Comparison of ENCODE assay signal across 16 cellular contexts in the genomic region with DNA sequence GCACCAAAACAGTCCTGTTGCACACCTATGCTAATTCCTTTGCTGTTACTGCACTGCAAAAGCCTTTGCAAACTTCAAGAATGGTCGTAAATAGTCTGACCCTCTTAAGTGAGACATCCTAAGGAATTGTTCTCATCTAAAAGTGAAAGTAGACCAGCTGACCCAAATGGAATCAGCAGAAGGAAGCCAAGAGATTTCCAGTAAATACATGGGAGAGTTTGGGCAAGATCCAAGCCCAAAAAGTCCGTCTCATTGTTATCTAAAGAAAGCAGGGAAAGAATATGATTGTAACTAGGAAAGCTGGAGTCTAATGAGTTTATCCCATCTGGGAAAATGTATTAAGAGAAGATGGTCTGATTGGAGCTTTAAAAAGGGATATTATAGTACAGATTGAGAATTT. TPM values are rescaled to one million over a fixed set of nuclear protein-coding genes. Genes with fewer than 3 reads are reported as not detected.
DNase-seq lines count a peak whose midpoint lies in the region; TF ChIP-seq lines count a peak whose summit lies in the region.
"Had no signal": no experiment of that assay in that cellular context is flagged by ENCODE, and none has a peak within 500 bp of the region (broad histone marks: within the 10 kb centered on the region; RNA-seq: fewer than 3 reads in every experiment).

No MANE protein-coding gene starts in this region.

- H3K4me1 ChIP-seq in ACC112 (ENCODE audit: control insufficient read depth, insufficient read depth, low read length, unreplicated experiment) (peaks cover 25% of the 10 kb centered on the region), SJSA1 (replicated peaks) (peaks cover 59% of the 10 kb centered on the region), osteoblast (ENCODE audit: insufficient read depth, low read length) (peaks cover 43% of the 10 kb centered on the region)
- H3K4me1 ChIP-seq: prostate gland had no signal

- H2AFZ ChIP-seq in ACC112 (ENCODE audit: low read length, unreplicated experiment) (peak overlapping the region; percentile 95), osteoblast (ENCODE audit: low read length) (peak overlapping the region; percentile 58)
- H2AFZ ChIP-seq: hepatocyte had no signal

- no peak for TF ChIP-seq CTCF in osteoblast (IDR thresholded peaks at IDR 0.05; ENCODE audit: extremely low read depth, low read depth, low read length)

- no peaks in the 10 kb centered on the region for H3K27me3 ChIP-seq in ACC112 (ENCODE audit: insufficient read depth, low read length)
- H3K27me3 ChIP-seq in SJSA1 (replicated peaks) = no peaks in the 10 kb centered on the region
- H3K27me3 ChIP-seq in osteoblast (ENCODE audit: insufficient read depth, low read length) = no peaks in the 10 kb centered on the region
- H3K27me3 ChIP-seq: dorsolateral prefrontal cortex, hepatocyte, thyroid gland had no signal

- H3K27ac ChIP-seq in ACC112 (ENCODE audit: low read depth, low read length) (0 out of 2 replicates have a peak overlapping the region, but pooled peaks have one; percentile 1), SJSA1 (peak overlapping the region; percentile 32), osteoblast (ENCODE audit: low read depth, low read length) (peak overlapping the region; percentile 81)
- H3K27ac ChIP-seq: A549, dorsolateral prefrontal cortex, hepatocyte, prostate gland, thyroid gland had no signal

- H4K20me1 ChIP-seq in osteoblast (ENCODE audit: insufficient read depth, low read length) = no peaks in the 10 kb centered on the region

- peak overlapping the region; percentile 75 for H3K4me2 ChIP-seq in osteoblast (ENCODE audit: insufficient read depth, low read length)
- H3K4me2 ChIP-seq: A549, hepatocyte had no signal

- H3K9me3 ChIP-seq in SJSA1 (replicated peaks) = no peaks in the 10 kb centered on the region
- no peaks in the 10 kb centered on the region for H3K9me3 ChIP-seq in osteoblast (ENCODE audit: low read depth, low read length)
- H3K9me3 ChIP-seq: A549, prostate gland, thyroid gland had no signal

- in situ Hi-C loops in ACHN (cut with HindIII; ENCODE audit: low pct_ligation_motif_present, low pct_unique_long_range_greater_than_20kb, low sequenced_read_pairs) = no loop called here

- peak overlapping the region; percentile 65 for H3K4me3 ChIP-seq in ACC112 (ENCODE audit: low read depth, low read length)
- H3K4me3 ChIP-seq in SJSA1 = no peak overlapping the region
- peak overlapping the region; percentile 44 for H3K4me3 ChIP-seq in osteoblast (ENCODE audit: insufficient read depth, low read length)
- H3K4me3 ChIP-seq: A549, dorsolateral prefrontal cortex, hepatocyte, prostate gland, thyroid gland had no signal

- peak in 1 of 2 experiments; percentile 51 for DNase-seq in SJSA1 (ENCODE audit: low read depth in 1 of 2, low spot score in 2 of 2)
- peak; percentile 92 for DNase-seq in fibroblast of peridontal ligament (ENCODE audit: extremely low read depth)
- peak; percentile 62 for DNase-seq in osteoblast (ENCODE audit: insufficient read length, low spot score, missing footprints)
- DNase-seq in activated T-cell treated with anti-CD3 and anti-CD28 coated beads, Interleukin-2, amount 50 U/mL, for 48 hours = no peak
- DNase-seq in ureter (ENCODE audit: low spot score) = no peak
- DNase-seq in activated CD4-positive, alpha-beta T cell treated with anti-CD3 and anti-CD28 coated beads, Interleukin-2, amount 50 U/mL, for 4 hours = no peak
- no peak for DNase-seq in ACHN
- DNase-seq: activated CD8-positive, alpha-beta memory T cell treated with anti-CD3 and anti-CD28 coated beads for 24 hours; activated naive CD4-positive, alpha-beta T cell treated with anti-CD3 and anti-CD28 coated beads, Interleukin-2, amount 50 U/mL, for 16 hours; dorsolateral prefrontal cortex; GOT3; thyroid gland had no signal

- H3K36me3 ChIP-seq in ACC112 (ENCODE audit: insufficient read depth, low read length) (no peaks in the 10 kb centered on the region), SJSA1 (no peaks in the 10 kb centered on the region), osteoblast (ENCODE audit: insufficient read depth, low read length) (no peaks in the 10 kb centered on the region)
- H3K36me3 ChIP-seq: prostate gland, thyroid gland had no signal

- H3K79me2 ChIP-seq in ACC112 (ENCODE audit: control insufficient read depth, insufficient read depth, low read length, unreplicated experiment) (no peaks in the 10 kb centered on the region), osteoblast (ENCODE audit: insufficient read depth, low read length) (no peaks in the 10 kb centered on the region)
- H3K79me2 ChIP-seq: hepatocyte had no signal

RNA-seq across cellular contexts. Expression of gene HIVEP1, which starts 43.0 kb away (rescaled TPM):
- 15.8 and 16.3 TPM in 2 replicates for total RNA-seq in SJSA1 (2014; rRNA removed; shearing (Covaris generic))
- total RNA-seq in osteoblast (18.8 and 21.2 TPM in 2 replicates), ureter (42.5 TPM)

Comparison
In these comparisons a context has a peak if more than half of its experiments do, and no peak if none do; other contexts are left out.
1. H3K27ac ChIP-seq: peak in every context shown above with its lines; median percentile 81 in osteoblast; 32 in SJSA1; 1 in ACC112.
2. DNase-seq: peak in fibroblast of peridontal ligament (single experiment) and osteoblast (single experiment); none in activated T-cell treated with anti-CD3 and anti-CD28 coated beads, Interleukin-2, amount 50 U/mL, for 48 hours (0 of 2), ureter (single experiment), activated CD4-positive, alpha-beta T cell treated with anti-CD3 and anti-CD28 coated beads, Interleukin-2, amount 50 U/mL, for 4 hours (0 of 2) and ACHN (single experiment).